ENCODE assay signal across 23 cellular contexts in genomic region chr7:27359167-27359731, GRCh38.
"Had no signal": no experiment of that assay in that cellular context is flagged by ENCODE, and none has a peak within 500 bp of the region (broad histone marks: within the 10 kb centered on the region; RNA-seq: fewer than 3 reads in every experiment).

No MANE protein-coding gene starts in this region.

- H3K4me3 Mint-ChIP-seq: activated naive CD4-positive, alpha-beta T cell treated with anti-CD3 and anti-CD28 coated beads, Interleukin-2, amount 10 ng/mL, durations not matched to agents 7 days and 5 days; activated naive CD8-positive, alpha-beta T cell treated with anti-CD3 and anti-CD28 coated beads, Interleukin-2, amount 50 U/mL, for 24 hours; brain; memory B cell; naive thymus-derived CD8-positive, alpha-beta T cell had no signal

- H3K36me3 Mint-ChIP-seq: activated naive CD4-positive, alpha-beta T cell treated with anti-CD3 and anti-CD28 coated beads, Interleukin-2, amount 10 ng/mL, durations not matched to agents 7 days and 5 days; brain; memory B cell; naive thymus-derived CD8-positive, alpha-beta T cell had no signal

- H3K27ac Mint-ChIP-seq: activated naive CD4-positive, alpha-beta T cell treated with anti-CD3 and anti-CD28 coated beads, Interleukin-2, amount 10 ng/mL, durations not matched to agents 7 days and 5 days; activated naive CD8-positive, alpha-beta T cell treated with anti-CD3 and anti-CD28 coated beads, Interleukin-2, amount 50 U/mL, for 24 hours; brain; memory B cell; naive thymus-derived CD8-positive, alpha-beta T cell had no signal

- ATAC-seq: activated naive CD8-positive, alpha-beta T cell treated with anti-CD3 and anti-CD28 coated beads, Interleukin-2, amount 50 U/mL, for 24 hours; naive thymus-derived CD8-positive, alpha-beta T cell; psoas muscle; right cardiac atrium; stimulated activated naive CD8-positive, alpha-beta T cell treated with anti-CD3 and anti-CD28 coated beads, Interleukin-15, Interleukin-2, amounts not matched to agents 100 U/mL and 50 U/mL, for 24 hours had no signal

- H3K4me1 Mint-ChIP-seq: activated naive CD4-positive, alpha-beta T cell treated with anti-CD3 and anti-CD28 coated beads, Interleukin-2, amount 10 ng/mL, durations not matched to agents 7 days and 5 days; activated naive CD8-positive, alpha-beta T cell treated with anti-CD3 and anti-CD28 coated beads, Interleukin-2, amount 50 U/mL, for 24 hours; naive thymus-derived CD8-positive, alpha-beta T cell had no signal

- H3K27me3 ChIP-seq: ovary, tibial nerve, vagina had no signal

- H3K36me3 ChIP-seq: left ventricle myocardium inferior, ovary, tibial nerve, vagina had no signal

- H3K27ac ChIP-seq: left ventricle myocardium inferior, ovary, psoas muscle, tibial nerve, vagina had no signal

- H3K4me3 ChIP-seq: left ventricle myocardium inferior, ovary, psoas muscle, tibial nerve, vagina had no signal

- H3K4me1 ChIP-seq: left ventricle myocardium inferior, psoas muscle had no signal

- H3K9me3 Mint-ChIP-seq: activated naive CD4-positive, alpha-beta T cell treated with anti-CD3 and anti-CD28 coated beads, Interleukin-2, amount 10 ng/mL, durations not matched to agents 7 days and 5 days; activated naive CD8-positive, alpha-beta T cell treated with anti-CD3 and anti-CD28 coated beads, Interleukin-2, amount 50 U/mL, for 24 hours; memory B cell; naive thymus-derived CD8-positive, alpha-beta T cell had no signal

- H3K9me3 ChIP-seq: left ventricle myocardium inferior, ovary, psoas muscle, tibial nerve, vagina had no signal

- DNase-seq: activated CD4-positive, CD25-positive, alpha-beta regulatory T cell treated with anti-CD3 and anti-CD28 coated beads, Interleukin-2, amount 50 U/mL, for 72 hours; activated CD8-positive, alpha-beta memory T cell treated with anti-CD3 and anti-CD28 coated beads for 24 hours; activated CD8-positive, alpha-beta memory T cell treated with anti-CD3 and anti-CD28 coated beads, Interleukin-2, amount 50 U/mL, for 48 hours; activated effector memory CD4-positive, alpha-beta T cell treated with Interleukin-2 at 50 U/mL for 16 hours; activated naive CD4-positive, alpha-beta T cell treated with anti-CD3 and anti-CD28 coated beads, Interleukin-2, amount 10 ng/mL, durations not matched to agents 7 days and 5 days; activated naive CD8-positive, alpha-beta T cell treated with anti-CD3 and anti-CD28 coated beads, Interleukin-2, amount 50 U/mL, for 24 hours; activated T-cell treated with anti-CD3 and anti-CD28 coated beads, Interleukin-2, amount 50 U/mL, for 48 hours; anterior cingulate cortex; caudate nucleus; erythroblast; foreskin melanocyte; head of caudate nucleus; left ventricle myocardium inferior; naive thymus-derived CD8-positive, alpha-beta T cell; ovary; psoas muscle; right cardiac atrium; stimulated activated naive CD8-positive, alpha-beta T cell treated with anti-CD3 and anti-CD28 coated beads, Interleukin-15, Interleukin-2, amounts not matched to agents 100 U/mL and 50 U/mL, for 24 hours; substantia nigra had no signal
